ENCODE assay signal across 16 cellular contexts in genomic region chr19:58510084-58510862, GRCh38. TPM values are rescaled to one million over a fixed set of nuclear protein-coding genes. Genes with fewer than 3 reads are reported as not detected.
DNase-seq lines count a peak whose midpoint lies in the region; ATAC-seq and TF ChIP-seq lines count a peak whose summit lies in the region.
"Had no signal": no experiment of that assay in that cellular context is flagged by ENCODE, and none has a peak within 500 bp of the region (broad histone marks: within the 10 kb centered on the region; RNA-seq: fewer than 3 reads in every experiment).

No MANE protein-coding gene starts in this region.

- H4K91ac ChIP-seq in mesenchymal stem cell (ENCODE audit: low read length) = no peak overlapping the region

- H2BK120ac ChIP-seq in mesenchymal stem cell (ENCODE audit: low read depth, low read length) = no peak overlapping the region

- intact Hi-C loops in heart right ventricle (cut with DNase I) = no loop called here

- H4K8ac ChIP-seq in mesenchymal stem cell (ENCODE audit: low read length) = peak overlapping the region; percentile 55

- H2BK15ac ChIP-seq in mesenchymal stem cell (ENCODE audit: low read depth, poor library complexity, severe bottlenecking) = no peak overlapping the region

- H3K27me3 ChIP-seq in BLaER1 treated with 17β-estradiol and CSF1 and Interleukin-3, amounts not matched to agents 10 nM and 100 nM = no peaks in the 10 kb centered on the region
- no peaks in the 10 kb centered on the region for H3K27me3 ChIP-seq in mesenchymal stem cell (ENCODE audit: control insufficient read depth in 1 of 2, insufficient read depth in 1 of 2, low read length in 2 of 2)
- no peaks in the 10 kb centered on the region for H3K27me3 ChIP-seq in heart right ventricle

- H2AK5ac ChIP-seq in mesenchymal stem cell (ENCODE audit: low read length, severe bottlenecking) = no peak overlapping the region

- H3K27me3 Mint-ChIP-seq in T-helper 17 cell = no peaks in the 10 kb centered on the region

- peaks cover 17 to 40% (median 35%) of the 10 kb centered on the region in 10 experiments for H3K4me1 ChIP-seq in BLaER1 treated with 17β-estradiol and CSF1 and Interleukin-3, amounts not matched to agents 10 nM and 100 nM
- H3K4me1 ChIP-seq in mesenchymal stem cell (ENCODE audit: control insufficient read depth, insufficient read depth, low read depth, low read length) = peaks cover 8% of the 10 kb centered on the region
- H3K4me1 ChIP-seq in heart right ventricle = peaks cover 0 to 19% (median 13%) of the 10 kb centered on the region in 9 donors

- peaks cover 7% of the 10 kb centered on the region for H3K4me1 Mint-ChIP-seq in T-helper 17 cell

- no peak overlapping the region for H2BK12ac ChIP-seq in mesenchymal stem cell (ENCODE audit: low read length in 2 of 2)

- H3K23ac ChIP-seq in mesenchymal stem cell (ENCODE audit: low read length in 2 of 2) = no peak overlapping the region

- H3K79me1 ChIP-seq in mesenchymal stem cell (replicated peaks; ENCODE audit: low read length, poor library complexity, severe bottlenecking) = peaks cover 21% of the 10 kb centered on the region

- H3K4me2 ChIP-seq in BLaER1 treated with 17β-estradiol and CSF1 and Interleukin-3, amounts not matched to agents 10 nM and 100 nM = peak overlapping the region in 9 of 11 experiments; percentile 8 to 78 (median 57); a peak in 16 of 22 replicates
- H3K4me2 ChIP-seq in mesenchymal stem cell (ENCODE audit: low read length, poor library complexity, severe bottlenecking) = no peak overlapping the region
- H3K4me2 ChIP-seq: GM23338 had no signal

- ATAC-seq in T-helper 17 cell = no peak
- no peak for ATAC-seq in heart right ventricle
- ATAC-seq: GM23338, HCT116 had no signal

- H3K18ac ChIP-seq in mesenchymal stem cell (ENCODE audit: low read depth in 1 of 2, low read length in 2 of 2) = no peak overlapping the region

- H3K14ac ChIP-seq in mesenchymal stem cell (ENCODE audit: low read length in 2 of 2) = no peak overlapping the region

- WGBS in mesenchymal stem cell = 87% methylated on average over 4 of the region's 8 CpGs
- WGBS in heart right ventricle, 2 donors = 81 to 82% methylated on average over 8 of the region's 8 CpGs

- TF ChIP-seq CTCF in heart right ventricle (IDR thresholded peaks at IDR 0.05) = no peak

- no peak overlapping the region for H3K4me3 ChIP-seq in BLaER1 treated with 17β-estradiol and CSF1 and Interleukin-3, amounts not matched to agents 10 nM and 100 nM
- H3K4me3 ChIP-seq in mesenchymal stem cell (ENCODE audit: insufficient read depth in 1 of 2, low read depth in 1 of 2, low read length in 2 of 2) (no peak overlapping the region), heart right ventricle (no peak overlapping the region)
- H3K4me3 ChIP-seq: GM23338 had no signal

- H3K9ac ChIP-seq in BLaER1 treated with 17β-estradiol and CSF1 and Interleukin-3, amounts not matched to agents 10 nM and 100 nM = peak overlapping the region in 3 of 11 experiments; percentile 18 to 46 (median 27); a peak in 3 of 22 replicates
- no peak overlapping the region for H3K9ac ChIP-seq in mesenchymal stem cell (ENCODE audit: low read length)

- H2BK5ac ChIP-seq in mesenchymal stem cell (ENCODE audit: low read depth, low read length, poor library complexity, severe bottlenecking) = no peak overlapping the region

- peaks cover 0 to 16% (median under 1%) of the 10 kb centered on the region in 11 experiments; a peak in 12 of 22 replicates for H4K20me1 ChIP-seq in BLaER1 treated with 17β-estradiol and CSF1 and Interleukin-3, amounts not matched to agents 10 nM and 100 nM

- H3K4ac ChIP-seq in mesenchymal stem cell (ENCODE audit: low read depth in 1 of 2, low read length in 2 of 2) = no peak overlapping the region

- no peak overlapping the region for H2AFZ ChIP-seq in mesenchymal stem cell (ENCODE audit: low read depth, low read length)
- H2AFZ ChIP-seq: GM23338 had no signal

- peaks cover 0 to 19% (median 2%) of the 10 kb centered on the region in 11 experiments; a peak in 11 of 22 replicates for H3K36me3 ChIP-seq in BLaER1 treated with 17β-estradiol and CSF1 and Interleukin-3, amounts not matched to agents 10 nM and 100 nM
- H3K36me3 ChIP-seq in mesenchymal stem cell (ENCODE audit: control insufficient read depth in 1 of 2, insufficient read depth in 2 of 2, low read depth in 1 of 2, low read length in 2 of 2) (peaks cover 7 to 45% of the 10 kb centered on the region in 2 experiments), heart right ventricle (peaks cover 0 to 8% (median 0%) of the 10 kb centered on the region in 9 donors)

- H3K4me3 Mint-ChIP-seq in T-helper 17 cell = no peak overlapping the region
- H3K4me3 Mint-ChIP-seq: GM23338 had no signal

- peak overlapping the region in 6 of 11 experiments; percentile 10 to 57 (median 37); a peak in 6 of 22 replicates for H3K27ac ChIP-seq in BLaER1 treated with 17β-estradiol and CSF1 and Interleukin-3, amounts not matched to agents 10 nM and 100 nM
- H3K27ac ChIP-seq in mesenchymal stem cell (ENCODE audit: low read length, poor library complexity, severe bottlenecking) (no peak overlapping the region), heart right ventricle (no peak overlapping the region)

- H3K27ac Mint-ChIP-seq in T-helper 17 cell = peak overlapping the region; percentile 3
- H3K27ac Mint-ChIP-seq: GM23338 had no signal

- H3K9me3 ChIP-seq in BLaER1 treated with 17β-estradiol and CSF1 and Interleukin-3, amounts not matched to agents 10 nM and 100 nM (replicated peaks in 1 of 11) = peaks cover 27 to 43% (median 31%) of the 10 kb centered on the region in 11 experiments
- H3K9me3 ChIP-seq in T-helper 17 cell (ENCODE audit: control insufficient read depth, low read length, poor library complexity, severe bottlenecking) = no peaks in the 10 kb centered on the region
- H3K9me3 ChIP-seq in mesenchymal stem cell (ENCODE audit: control insufficient read depth, low read length) = no peaks in the 10 kb centered on the region
- peaks cover 0 to 10% (median 0%) of the 10 kb centered on the region in 11 donors for H3K9me3 ChIP-seq in heart right ventricle

- DNase-seq in T-helper 17 cell = no peak
- DNase-seq in mesenchymal stem cell = no peak
- no peak for DNase-seq in NCI-H524 treated with DMSO at 0.1 percent for 48 hours (lab: John Stamatoyannopoulos, UW)
- no peak for DNase-seq in heart right ventricle
- DNase-seq: COR-L47, DMS153, KG1, NCI-H1436, NCI-H2029, NCI-H2171, NCI-H446, RPMI8226, SIG-M5 had no signal

- H3K36me3 Mint-ChIP-seq in T-helper 17 cell (ENCODE audit: low read depth) = no peaks in the 10 kb centered on the region

RNA-seq across cellular contexts. Expression of gene SLC27A5, which starts 1.5 kb away (rescaled TPM):
- 1 to 10 TPM; 6.6 to 7.7 TPM for total RNA-seq in T-helper 17 cell
- 11.7 TPM for polyA plus RNA-seq in mesenchymal stem cell (2013, experiment 1 of 2)
- polyA plus RNA-seq in mesenchymal stem cell (2013, experiment 2 of 2) = 12.9 TPM
- 1 to 10 TPM; 2.2 to 4.9 (median 3.9) TPM for total RNA-seq in heart right ventricle
- 1 to 10 TPM; 7.4 to 7.9 TPM for polyA plus RNA-seq in heart right ventricle

RNA-seq across cellular contexts. Expression of gene ZBTB45, which starts 9.3 kb away (rescaled TPM):
- 1 to 10 TPM; 7.0 to 8.2 TPM for total RNA-seq in T-helper 17 cell
- polyA plus RNA-seq in mesenchymal stem cell (2013, experiment 1 of 2) = 12.3 TPM
- 12.7 TPM for polyA plus RNA-seq in mesenchymal stem cell (2013, experiment 2 of 2)
- total RNA-seq in heart right ventricle = 10 to 100 TPM in 5 of 10 donors, 1 to 10 TPM in 5; 7.7 to 13.3 (median 9.7) TPM
- polyA plus RNA-seq in heart right ventricle = 1 to 10 TPM; 7.1 to 8.7 TPM

RNA-seq across cellular contexts. Expression of gene TRIM28, which starts 33.6 kb away (rescaled TPM):
- total RNA-seq in T-helper 17 cell (100 to 1,000 TPM; 427 to 525 TPM), heart right ventricle (100 to 1,000 TPM; 121 to 163 (median 150) TPM)
- 229 TPM for polyA plus RNA-seq in mesenchymal stem cell (2013, experiment 1 of 2)
- 226 TPM for polyA plus RNA-seq in mesenchymal stem cell (2013, experiment 2 of 2)
- polyA plus RNA-seq in heart right ventricle = 100 to 1,000 TPM; 105 to 129 TPM

RNA-seq across cellular contexts. Expression of gene ZNF446, which starts 34.1 kb away (rescaled TPM):
- total RNA-seq in T-helper 17 cell = 10 to 100 TPM; 13.9 to 17.3 TPM
- 5.0 TPM for polyA plus RNA-seq in mesenchymal stem cell (2013, experiment 1 of 2)
- polyA plus RNA-seq in mesenchymal stem cell (2013, experiment 2 of 2) = 5.1 TPM
- 1 to 10 TPM; 4.2 to 7.0 (median 5.1) TPM for total RNA-seq in heart right ventricle
- 10 to 100 TPM in 1 of 2 donors, 1 to 10 TPM in 1; 7.1 to 11.1 TPM for polyA plus RNA-seq in heart right ventricle

RNA-seq across cellular contexts. Expression of gene ZNF324, which starts 43.4 kb away (rescaled TPM):
- total RNA-seq in T-helper 17 cell = 10 to 100 TPM; 21.0 to 35.2 TPM
- 4.1 TPM for polyA plus RNA-seq in mesenchymal stem cell (2013, experiment 1 of 2)
- polyA plus RNA-seq in mesenchymal stem cell (2013, experiment 2 of 2) = 3.8 TPM
- 1 to 10 TPM; 3.8 to 6.1 (median 5.1) TPM for total RNA-seq in heart right ventricle
- polyA plus RNA-seq in heart right ventricle = 1 to 10 TPM; 2.6 to 4.0 TPM

Comparison
In these comparisons a context has a peak if more than half of its experiments do, and no peak if none do; other contexts are left out.
1. H3K27ac ChIP-seq: peak in BLaER1 treated with 17β-estradiol and CSF1 and Interleukin-3, amounts not matched to agents 10 nM and 100 nM (6 of 11); none in mesenchymal stem cell (single experiment) and heart right ventricle (0 of 10).